Comparison of ENCODE assay signal across 30 cellular contexts in genomic region chr7:18997477-18998130, GRCh38.
"Had no signal": no experiment of that assay in that cellular context is flagged by ENCODE, and none has a peak within 500 bp of the region (broad histone marks: within the 10 kb centered on the region; RNA-seq: fewer than 3 reads in every experiment).

No MANE protein-coding gene starts in this region.

- H2AFZ ChIP-seq: parathyroid adenoma had no signal

- DNase-seq: colonic mucosa; effector CD8-positive, alpha-beta T cell; hypothalamus; immature natural killer cell; left cardiac atrium; left lung; mesenchymal stem cell; mucosa of descending colon; naive B cell; right lobe of liver; stimulated activated CD4-positive, alpha-beta T cell treated with anti-CD3 and anti-CD28 coated beads, Interleukin-12 subunit alpha, Interleukin-12 subunit beta, amount 100 ng/mL, for 4 hours; stimulated activated CD4-positive, alpha-beta T cell treated with anti-CD3 and anti-CD28 coated beads, Interleukin-1b, Interleukin-23, amount 100 ng/mL, for 48 hours; stimulated activated CD4-positive, alpha-beta T cell treated with anti-CD3 and anti-CD28 coated beads, Interleukin-4, amount 100 ng/mL, for 1 hour; stimulated activated CD8-positive, alpha-beta memory T cell treated with anti-CD3 and anti-CD28 coated beads, Interleukin-4, amount 100 ng/mL, for 48 hours; stimulated activated naive CD4-positive, alpha-beta T cell; stimulated activated naive CD8-positive, alpha-beta T cell treated with anti-CD3 and anti-CD28 coated beads, Interleukin-15, amount 100 ng/mL, for 72 hours; thyroid gland; trophoblast cell had no signal

- ATAC-seq: left cardiac atrium; left lung; mucosa of descending colon; natural killer cell treated with Interleukin-12 subunit alpha and Interleukin-12 subunit beta and Interleukin-15 and Interleukin-18, amount 100 ng/mL, for 72 hours; right lobe of liver; stimulated activated naive CD8-positive, alpha-beta T cell treated with anti-CD3 and anti-CD28 coated beads, Interleukin-15, amount 100 ng/mL, for 72 hours had no signal

- H3K4me1 ChIP-seq: colonic mucosa, esophagus muscularis mucosa, left lung, parathyroid adenoma, right lobe of liver, thyroid gland, vagina had no signal

- H3K4me1 Mint-ChIP-seq: immature natural killer cell; naive B cell; stimulated activated naive CD8-positive, alpha-beta T cell treated with anti-CD3 and anti-CD28 coated beads, Interleukin-15, amount 100 ng/mL, for 72 hours had no signal

- H3K27me3 ChIP-seq: colonic mucosa, esophagus muscularis mucosa, left lung, neutrophil, right lobe of liver, thyroid gland, vagina had no signal

- H3K27me3 Mint-ChIP-seq: dendritic cell treated with granulocyte-macrophage colony-stimulating factor and Interleukin-4, amounts not matched to agents 40 ng/mL and 50 ng/mL, for 4 days; naive B cell; natural killer cell treated with Interleukin-12 subunit alpha and Interleukin-12 subunit beta and Interleukin-15 and Interleukin-18, amount 100 ng/mL, for 72 hours; progenitor cell of endocrine pancreas; stimulated activated naive CD8-positive, alpha-beta T cell treated with anti-CD3 and anti-CD28 coated beads, Interleukin-15, amount 100 ng/mL, for 72 hours had no signal

- H3K9ac ChIP-seq: parathyroid adenoma had no signal

- H3K4me3 Mint-ChIP-seq: dendritic cell treated with granulocyte-macrophage colony-stimulating factor and Interleukin-4, amounts not matched to agents 40 ng/mL and 50 ng/mL, for 4 days; immature natural killer cell; mesothelial cell of epicardium; naive B cell; natural killer cell treated with Interleukin-12 subunit alpha and Interleukin-12 subunit beta and Interleukin-15 and Interleukin-18, amount 100 ng/mL, for 72 hours; neural crest cell; stimulated activated naive CD8-positive, alpha-beta T cell treated with anti-CD3 and anti-CD28 coated beads, Interleukin-15, amount 100 ng/mL, for 72 hours had no signal

- H3K27ac Mint-ChIP-seq: dendritic cell treated with granulocyte-macrophage colony-stimulating factor and Interleukin-4, amounts not matched to agents 40 ng/mL and 50 ng/mL, for 4 days; immature natural killer cell; naive B cell; natural killer cell treated with Interleukin-12 subunit alpha and Interleukin-12 subunit beta and Interleukin-15 and Interleukin-18, amount 100 ng/mL, for 72 hours; progenitor cell of endocrine pancreas; stimulated activated naive CD8-positive, alpha-beta T cell treated with anti-CD3 and anti-CD28 coated beads, Interleukin-15, amount 100 ng/mL, for 72 hours had no signal

- H3K9me3 ChIP-seq: colonic mucosa, esophagus muscularis mucosa, left lung, mucosa of descending colon, neutrophil, right lobe of liver, thyroid gland, vagina had no signal

- H3K36me3 Mint-ChIP-seq: immature natural killer cell; naive B cell; natural killer cell treated with Interleukin-12 subunit alpha and Interleukin-12 subunit beta and Interleukin-15 and Interleukin-18, amount 100 ng/mL, for 72 hours had no signal

- H3K27ac ChIP-seq: colonic mucosa, esophagus muscularis mucosa, left lung, neutrophil, parathyroid adenoma, right lobe of liver, thyroid gland, vagina had no signal

- H3K4me2 ChIP-seq: smooth muscle cell had no signal

- H3K9me3 Mint-ChIP-seq: dendritic cell treated with granulocyte-macrophage colony-stimulating factor and Interleukin-4, amounts not matched to agents 40 ng/mL and 50 ng/mL, for 4 days; mesothelial cell of epicardium; naive B cell; natural killer cell treated with Interleukin-12 subunit alpha and Interleukin-12 subunit beta and Interleukin-15 and Interleukin-18, amount 100 ng/mL, for 72 hours; neural crest cell; stimulated activated naive CD8-positive, alpha-beta T cell treated with anti-CD3 and anti-CD28 coated beads, Interleukin-15, amount 100 ng/mL, for 72 hours had no signal

- FAIRE-seq: endothelial cell of umbilical vein, frontal cortex had no signal

- H3K79me2 ChIP-seq: parathyroid adenoma had no signal

- H3K36me3 ChIP-seq: colonic mucosa, esophagus muscularis mucosa, left lung, neutrophil, right lobe of liver, thyroid gland, vagina had no signal

- H3K4me3 ChIP-seq: colonic mucosa, esophagus muscularis mucosa, left lung, mucosa of descending colon, right lobe of liver, smooth muscle cell, thyroid gland, vagina had no signal
